ENCODE assay signal across 17 cellular contexts in genomic region chr6:149913542-149914240, GRCh38. TPM values are rescaled to one million over a fixed set of nuclear protein-coding genes. Genes with fewer than 3 reads are reported as not detected.
DNase-seq lines count a peak whose midpoint lies in the region; FAIRE-seq and TF ChIP-seq lines count a peak whose summit lies in the region.
"Had no signal": no experiment of that assay in that cellular context is flagged by ENCODE, and none has a peak within 500 bp of the region (broad histone marks: within the 10 kb centered on the region; RNA-seq: fewer than 3 reads in every experiment).

No MANE protein-coding gene starts in this region.

- FAIRE-seq in bronchial epithelial cell (lab: Jason Lieb, UNC) = peak; percentile 86
- no peak for FAIRE-seq in D721Med (lab: Jason Lieb, UNC)
- FAIRE-seq: H1 had no signal

- no peak overlapping the region for H4K91ac ChIP-seq in trophoblast cell (ENCODE audit: low read depth, low read length)

- H4K8ac ChIP-seq in trophoblast cell (ENCODE audit: low read depth, low read length) = no peak overlapping the region

- no peak overlapping the region for H3K14ac ChIP-seq in trophoblast cell (ENCODE audit: low read length)

- no peak overlapping the region for H2BK120ac ChIP-seq in trophoblast cell (ENCODE audit: insufficient read depth, low read length, poor library complexity)

- no peak overlapping the region for H3K4ac ChIP-seq in trophoblast cell (ENCODE audit: low read depth, low read length)

- no peak overlapping the region for H3K4me2 ChIP-seq in trophoblast cell (ENCODE audit: low read length)
- H3K4me2 ChIP-seq: BLaER1 treated with 17β-estradiol and CSF1 and Interleukin-3, amounts not matched to agents 10 nM and 100 nM; SK-N-SH had no signal

- no peak overlapping the region for H3K27ac ChIP-seq in trophoblast cell (ENCODE audit: low read depth, low read length)
- H3K27ac ChIP-seq: BLaER1 treated with 17β-estradiol and CSF1 and Interleukin-3, amounts not matched to agents 10 nM and 100 nM had no signal

- no CpG with 5 or more reads among the region's 9 CpGs for WGBS in trophoblast cell (ENCODE audit: extremely low coverage, insufficient coverage, insufficient read length)

- no peak overlapping the region for H3K18ac ChIP-seq in trophoblast cell (ENCODE audit: low read length)

- H3K9ac ChIP-seq in trophoblast cell (ENCODE audit: low read length) = no peak overlapping the region
- H3K9ac ChIP-seq: BLaER1 treated with 17β-estradiol and CSF1 and Interleukin-3, amounts not matched to agents 10 nM and 100 nM; SK-N-SH had no signal

- H3K9me3 ChIP-seq in trophoblast cell (ENCODE audit: insufficient read depth, low read depth, low read length) = peaks cover 13% of the 10 kb centered on the region
- H3K9me3 ChIP-seq: SK-N-SH had no signal

- peaks cover 10% of the 10 kb centered on the region for H3K36me3 ChIP-seq in bronchial epithelial cell (ENCODE audit: control insufficient read depth, insufficient read depth, low read length)
- no peaks in the 10 kb centered on the region for H3K36me3 ChIP-seq in trophoblast cell (ENCODE audit: control insufficient read depth in 1 of 2, insufficient read depth in 2 of 2, low read length in 2 of 2)

- H3K27me3 ChIP-seq in bronchial epithelial cell (ENCODE audit: control insufficient read depth, insufficient read depth, low read length) = no peaks in the 10 kb centered on the region
- peaks cover 3% of the 10 kb centered on the region for H3K27me3 ChIP-seq in trophoblast cell (ENCODE audit: insufficient read depth, low read length)
- H3K27me3 ChIP-seq: BLaER1 treated with 17β-estradiol and CSF1 and Interleukin-3, amounts not matched to agents 10 nM and 100 nM had no signal

- H3K79me2 ChIP-seq in trophoblast cell (ENCODE audit: control insufficient read depth, insufficient read depth, low read length, poor library complexity) = no peaks in the 10 kb centered on the region

- no peaks in the 10 kb centered on the region for H3K4me1 ChIP-seq in trophoblast cell (ENCODE audit: control insufficient read depth in 1 of 2, insufficient read depth in 2 of 2, low read length in 2 of 2)
- H3K4me1 ChIP-seq: BLaER1 treated with 17β-estradiol and CSF1 and Interleukin-3, amounts not matched to agents 10 nM and 100 nM had no signal

- TF ChIP-seq CTCF in bronchial epithelial cell (IDR thresholded peaks at IDR 0.05; ENCODE audit: insufficient read depth, low read length, severe bottlenecking) = no peak
- TF ChIP-seq CTCF in D721Med (IDR thresholded peaks at IDR 0.05; ENCODE audit: insufficient read depth, missing control alignments) = no peak

- no peak overlapping the region for H2AK5ac ChIP-seq in trophoblast cell (ENCODE audit: low read length)

- H3K79me1 ChIP-seq in trophoblast cell (ENCODE audit: low read length) = no peaks in the 10 kb centered on the region

- peak overlapping the region; percentile 82 for H3K23ac ChIP-seq in trophoblast cell (ENCODE audit: low read length)

- H2AFZ ChIP-seq in trophoblast cell (ENCODE audit: insufficient read depth, low read length, poor library complexity) = no peak overlapping the region

- H2BK5ac ChIP-seq in trophoblast cell (ENCODE audit: low read depth, low read length, poor library complexity) = no peak overlapping the region

- DNase-seq in HT1080 (ENCODE audit: low read depth) (peak; percentile 20), bronchial epithelial cell (ENCODE audit: low read depth) (no peak), trophoblast cell (no peak), D721Med (ENCODE audit: insufficient read length, low spot score) (no peak), EL (no peak)
- DNase-seq: KG1, MV-4-11, NCI-H1417, NCI-H187 treated with DMSO at 0.1 percent for 48 hours, NCI-H345, NCI-H524 treated with DMSO at 0.1 percent for 48 hours, RPMI8226, SHP77 treated with DMSO at 0.1 percent for 48 hours, SK-N-SH had no signal

- H4K12ac ChIP-seq in trophoblast cell (ENCODE audit: low read depth, low read length) = no peak overlapping the region

- H3K4me3 ChIP-seq in bronchial epithelial cell (ENCODE audit: low read depth, low read length) = no peak overlapping the region
- no peak overlapping the region for H3K4me3 ChIP-seq in trophoblast cell (ENCODE audit: low read depth, low read length)
- H3K4me3 ChIP-seq: BLaER1 treated with 17β-estradiol and CSF1 and Interleukin-3, amounts not matched to agents 10 nM and 100 nM had no signal

- H2BK12ac ChIP-seq in trophoblast cell (ENCODE audit: low read length) = no peak overlapping the region

RNA-seq across cellular contexts. Expression of gene RAET1G, which starts 9.2 kb away (rescaled TPM):
- total RNA-seq in HT1080 (2014; rRNA removed; shearing (Covaris generic)) = 1.6 and 2.4 TPM in 2 replicates
- polyA plus RNA-seq in HT1080 (2015; cell fraction: cytosol; rRNA removed) = 0.37 and 0.81 TPM in 2 replicates
- polyA plus RNA-seq in HT1080 (2015; cell fraction: nucleus; rRNA removed) = 0.13 and 0.73 TPM in 2 replicates
- total RNA-seq in bronchial epithelial cell = 26.6 and 45.0 TPM in 2 replicates
- not detected in 2 replicates for polyA plus RNA-seq in trophoblast cell (2013)
- total RNA-seq: CD8-positive, alpha-beta T cell; H1 had no signal

RNA-seq across cellular contexts. Expression of gene RAET1E, which starts 15.8 kb away (rescaled TPM):
- 11.3 and 14.6 TPM in 2 replicates for total RNA-seq in HT1080 (2014; rRNA removed; shearing (Covaris generic))
- polyA plus RNA-seq in HT1080 (2015; cell fraction: cytosol; rRNA removed) = 3.6 and 4.1 TPM in 2 replicates
- 6.4 and 8.5 TPM in 2 replicates for polyA plus RNA-seq in HT1080 (2015; cell fraction: nucleus; rRNA removed)
- 19.0 and 35.1 TPM in 2 replicates for total RNA-seq in bronchial epithelial cell
- not detected in 2 replicates for polyA plus RNA-seq in trophoblast cell (2013)
- total RNA-seq: CD8-positive, alpha-beta T cell; H1 had no signal
- polyA plus RNA-seq: H1 had no signal

RNA-seq across cellular contexts. Expression of gene ULBP2, which starts 28.1 kb away (rescaled TPM):
- 11.6 and 12.2 TPM in 2 replicates for total RNA-seq in HT1080 (2014; rRNA removed; shearing (Covaris generic))
- 22.5 and 23.9 TPM in 2 replicates for polyA plus RNA-seq in HT1080 (2015; cell fraction: cytosol; rRNA removed)
- 24.8 and 25.7 TPM in 2 replicates for polyA plus RNA-seq in HT1080 (2015; cell fraction: nucleus; rRNA removed)
- total RNA-seq in bronchial epithelial cell = 2.4 and 12.2 TPM in 2 replicates
- polyA plus RNA-seq in trophoblast cell (2013) = 0.08 and 0.14 TPM in 2 replicates
- total RNA-seq: H1 had no signal

RNA-seq across cellular contexts. Expression of gene LRP11, which starts 49.5 kb away (rescaled TPM):
- total RNA-seq in HT1080 (2014; rRNA removed; shearing (Covaris generic)) = 17.4 and 17.7 TPM in 2 replicates
- polyA plus RNA-seq in HT1080 (2015; cell fraction: cytosol; rRNA removed) = 18.4 and 20.5 TPM in 2 replicates
- 19.6 and 21.2 TPM in 2 replicates for polyA plus RNA-seq in HT1080 (2015; cell fraction: nucleus; rRNA removed)
- 108 and 129 TPM in 2 replicates for total RNA-seq in bronchial epithelial cell
- 6.9 TPM in 2 replicates for polyA plus RNA-seq in trophoblast cell (2013)

RNA-seq across cellular contexts. Expression of gene ULBP1, which starts 50.1 kb away (rescaled TPM):
- total RNA-seq in HT1080 (2014; rRNA removed; shearing (Covaris generic)) = not detected in 2 replicates
- 0.05 TPM in 1 of 2 replicates, not detected in the other for polyA plus RNA-seq in HT1080 (2015; cell fraction: cytosol; rRNA removed)
- polyA plus RNA-seq in HT1080 (2015; cell fraction: nucleus; rRNA removed) = not detected in 2 replicates
- total RNA-seq in bronchial epithelial cell = 1.1 and 4.1 TPM in 2 replicates
- polyA plus RNA-seq in trophoblast cell (2013) = 0.48 and 0.58 TPM in 2 replicates
